ENCODE assay signal across 11 cellular contexts in genomic region chr19:53047379-53047778, GRCh38. TPM values are rescaled to one million over a fixed set of nuclear protein-coding genes. Genes with fewer than 3 reads are reported as not detected.
"Had no signal": no experiment of that assay in that cellular context is flagged by ENCODE, and none has a peak within 500 bp of the region (broad histone marks: within the 10 kb centered on the region; RNA-seq: fewer than 3 reads in every experiment).

No MANE protein-coding gene starts in this region.

- H3K9ac ChIP-seq: GM23248 had no signal

- H3K27ac ChIP-seq: GM23248 had no signal

- FAIRE-seq: HTR-8/SVneo had no signal

- H3K36me3 ChIP-seq: HAP-1 had no signal

- DNase-seq: GM23248, GOT3, H7, HFFc6, KG1 had no signal

- H3K4me1 ChIP-seq: HAP-1 had no signal

- H2AFZ ChIP-seq: GM23248 had no signal

- ATAC-seq: HCT116 had no signal

- H3K4me3 ChIP-seq: GM23248, HAP-1 had no signal

RNA-seq across cellular contexts. Expression of gene ERVV-2, which starts 2.8 kb away (rescaled TPM):
- total RNA-seq: GM23248, H4, HFFc6, HT-29 had no signal
- polyA plus RNA-seq: GM23248, IgD-negative memory B cell had no signal

RNA-seq across cellular contexts. Expression of gene ERVV-1, which starts 33.7 kb away (rescaled TPM):
- total RNA-seq: GM23248, H4, HFFc6, HT-29 had no signal
- polyA plus RNA-seq: GM23248 had no signal
